In genomic region chr2:176876493-176877103, GRCh38 we compare ENCODE assay signal across 28 cellular contexts.
"Had no signal": no experiment of that assay in that cellular context is flagged by ENCODE, and none has a peak within 500 bp of the region (broad histone marks: within the 10 kb centered on the region; RNA-seq: fewer than 3 reads in every experiment).

No MANE protein-coding gene starts in this region.

- H3K36me3 Mint-ChIP-seq: memory B cell had no signal

- H3K27me3 ChIP-seq: gastroesophageal sphincter, right atrium auricular region, stomach, thyroid gland, vagina had no signal

- H3K79me2 ChIP-seq: hepatocyte had no signal

- H3K9me3 ChIP-seq: prostate gland, thyroid gland, vagina had no signal

- H3K36me3 ChIP-seq: gastroesophageal sphincter, heart left ventricle, prostate gland, right atrium auricular region, stomach, thyroid gland, vagina had no signal

- H3K4me2 ChIP-seq: hepatocyte, smooth muscle cell had no signal

- H3K4me3 Mint-ChIP-seq: dendritic cell treated with granulocyte-macrophage colony-stimulating factor and Interleukin-4, amounts not matched to agents 40 ng/mL and 50 ng/mL, for 4 days; endodermal cell; memory B cell; nephron had no signal

- DNase-seq: effector CD8-positive, alpha-beta T cell; endodermal cell; foreskin keratinocyte; heart left ventricle; kidney; nucleus accumbens; stimulated activated CD4-positive, alpha-beta T cell treated with anti-CD3 and anti-CD28 coated beads, Interleukin-12 subunit alpha, Interleukin-12 subunit beta, amount 100 ng/mL, for 4 hours; stimulated activated CD4-positive, alpha-beta T cell treated with anti-CD3 and anti-CD28 coated beads, Interleukin-1b, Interleukin-23, amount 100 ng/mL, for 48 hours; stimulated activated CD4-positive, alpha-beta T cell treated with anti-CD3 and anti-CD28 coated beads, Interleukin-4, amount 100 ng/mL, for 1 hour; stimulated activated CD8-positive, alpha-beta memory T cell treated with anti-CD3 and anti-CD28 coated beads, Interleukin-4, amount 100 ng/mL, for 48 hours; stimulated activated naive CD4-positive, alpha-beta T cell treated with Interleukin-2 at 50 U/mL for 16 hours; stomach; thyroid gland; trophoblast cell had no signal

- H3K4me1 ChIP-seq: foreskin keratinocyte, gastroesophageal sphincter, heart left ventricle, prostate gland, right atrium auricular region, stomach, thyroid gland, vagina had no signal

- H3K4me3 ChIP-seq: gastroesophageal sphincter, heart left ventricle, hepatocyte, lung, prostate gland, right atrium auricular region, smooth muscle cell, stomach, thyroid gland, vagina had no signal

- H3K27ac Mint-ChIP-seq: dendritic cell treated with granulocyte-macrophage colony-stimulating factor and Interleukin-4, amounts not matched to agents 40 ng/mL and 50 ng/mL, for 4 days; endodermal cell had no signal

- FAIRE-seq: kidney had no signal

- H3K27me3 Mint-ChIP-seq: dendritic cell treated with granulocyte-macrophage colony-stimulating factor and Interleukin-4, amounts not matched to agents 40 ng/mL and 50 ng/mL, for 4 days had no signal

- H3K27ac ChIP-seq: epithelial cell of prostate, foreskin keratinocyte, gastroesophageal sphincter, heart left ventricle, hepatocyte, prostate gland, right atrium auricular region, stomach, thyroid gland, vagina had no signal

- H2AFZ ChIP-seq: hepatocyte had no signal

- ATAC-seq: esophagus mucosa, foreskin keratinocyte, gastroesophageal sphincter, heart left ventricle, left lobe of liver, sciatic nerve had no signal

- H3K4me1 Mint-ChIP-seq: memory B cell had no signal
